8 cellular contexts compared by ENCODE assay signal in the genomic region with DNA sequence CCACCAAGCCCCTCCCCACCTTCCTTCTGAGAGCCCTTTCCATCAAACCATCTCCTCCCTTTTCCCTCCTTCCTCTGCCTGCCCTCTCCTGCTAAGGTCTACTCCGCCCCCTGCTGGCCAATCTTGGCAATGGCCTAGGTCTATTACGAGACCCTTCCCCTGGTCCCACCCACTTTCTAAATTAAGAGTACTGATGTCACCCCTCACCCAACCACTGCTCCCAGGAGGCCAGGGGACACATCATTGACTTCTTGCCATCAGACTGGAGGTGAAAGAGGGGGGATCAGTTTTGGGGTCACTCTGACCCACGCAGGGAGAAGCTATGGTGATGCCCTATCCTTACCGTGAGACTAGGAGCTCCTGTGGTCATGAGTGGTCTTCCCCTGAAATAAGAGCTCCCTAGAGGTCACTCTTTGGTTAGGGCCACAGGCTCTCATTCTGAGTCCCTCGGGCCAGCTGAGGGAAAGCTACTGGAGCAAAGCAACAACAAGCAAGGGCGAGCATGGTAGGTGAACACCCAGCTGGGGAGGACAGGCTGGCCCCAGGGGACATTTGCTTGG. TPM values are rescaled to one million over a fixed set of nuclear protein-coding genes. Genes with fewer than 3 reads are reported as not detected.
DNase-seq lines count a peak whose midpoint lies in the region; ATAC-seq and TF ChIP-seq lines count a peak whose summit lies in the region.

No MANE protein-coding gene starts in this region.

- no peaks in the 10 kb centered on the region for H3F3A ChIP-seq in OCI-LY1 (ENCODE audit: insufficient read depth, low read length)

- no peak overlapping the region for H3K4me3 ChIP-seq in CD4-positive, alpha-beta memory T cell (ENCODE audit: low read length in 2 of 2)
- no peak overlapping the region for H3K4me3 ChIP-seq in Jurkat, Clone E6-1 (ENCODE audit: low read length)
- no peak overlapping the region for H3K4me3 ChIP-seq in OCI-LY1 (ENCODE audit: low read depth, low read length, poor library complexity, severe bottlenecking)

- H2AFZ ChIP-seq in OCI-LY1 (ENCODE audit: low read length) = no peak overlapping the region

- no peaks in the 10 kb centered on the region for H3K9me2 ChIP-seq in OCI-LY1 (ENCODE audit: low read depth, low read length)

- ATAC-seq in natural killer cell (peak; percentile 55 to 73 (median 72)), GM21515 (IDR thresholded peaks at IDR 0.05; ENCODE audit: unreplicated experiment) (no peak)

- H3K27ac ChIP-seq in CD4-positive, alpha-beta memory T cell (ENCODE audit: low read depth, low read length) = no peak overlapping the region
- H3K27ac ChIP-seq in OCI-LY1 (ENCODE audit: low read depth, low read length, poor library complexity, severe bottlenecking) = no peak overlapping the region

- peaks cover 8% of the 10 kb centered on the region for H3K27me3 ChIP-seq in CD4-positive, alpha-beta memory T cell (ENCODE audit: insufficient read depth, low read length)
- H3K27me3 ChIP-seq in OCI-LY1 (ENCODE audit: insufficient read depth, low read length) = no peaks in the 10 kb centered on the region

- POLR2A ChIA-PET in CD4-positive, alpha-beta memory T cell (lab: Charles Lee; ENCODE audit: partially characterized antibody) = no interaction called here

- H3K9me3 ChIP-seq in CD4-positive, alpha-beta memory T cell (ENCODE audit: control insufficient read depth in 1 of 2, low read length in 2 of 2) = no peaks in the 10 kb centered on the region
- H3K9me3 ChIP-seq in OCI-LY1 (ENCODE audit: low read length) = no peaks in the 10 kb centered on the region

- peaks cover 0 to 2% (median 0%) of the 10 kb centered on the region in 8 donors for H3K9me3 Mint-ChIP-seq in CD4-positive, alpha-beta memory T cell
- no peaks in the 10 kb centered on the region for H3K9me3 Mint-ChIP-seq in natural killer cell

- peak; percentile 49 to 72 (median 58) for DNase-seq in CD4-positive, alpha-beta memory T cell
- DNase-seq in Jurkat, Clone E6-1 (ENCODE audit: low read depth, low spot score) = peak; percentile 52
- DNase-seq in activated CD8-positive, alpha-beta memory T cell treated with anti-CD3 and anti-CD28 coated beads, Interleukin-2, amount 50 U/mL, for 4 hours = peak; percentile 75
- peak; percentile 63 to 80 for DNase-seq in erythroblast (lab: John Stamatoyannopoulos, UW)
- DNase-seq in natural killer cell = peak; percentile 58
- peak; percentile 25 to 69 (median 64) for DNase-seq in stimulated activated naive CD4-positive, alpha-beta T cell (lab: John Stamatoyannopoulos, UW)

- no peaks in the 10 kb centered on the region for H3K36me3 ChIP-seq in CD4-positive, alpha-beta memory T cell (ENCODE audit: insufficient read depth, low read length)
- H3K36me3 ChIP-seq in OCI-LY1 (ENCODE audit: insufficient read depth, low read length) = no peaks in the 10 kb centered on the region

- no peak overlapping the region for H3K9ac ChIP-seq in OCI-LY1 (ENCODE audit: low read length)

- H4K20me1 ChIP-seq in OCI-LY1 (ENCODE audit: insufficient read depth, low read length) = no peaks in the 10 kb centered on the region

- H3K4me1 Mint-ChIP-seq in CD4-positive, alpha-beta memory T cell = peaks cover 0 to 19% (median 0%) of the 10 kb centered on the region in 4 donors
- peaks cover 0 to 4% of the 10 kb centered on the region in 2 donors for H3K4me1 Mint-ChIP-seq in natural killer cell

- CTCF ChIA-PET in CD4-positive, alpha-beta memory T cell (lab: Charles Lee; ENCODE audit: partially characterized antibody) = interaction anchor here (0.6 to 5.3 kb wide), 33 partner anchors 10 to 961 kb away, joined by 3 to 64 read pairs (median 4); partner anchors contain the start of genes PGLYRP4, S100A16 and S100A9

- intact Hi-C loops in CD4-positive, alpha-beta memory T cell (cut with micrococcal nuclease) = loop anchor here (1.0 kb wide), 1 partner anchor 143 kb away; no protein-coding TSS in a partner anchor
- intact Hi-C loops in natural killer cell (cut with micrococcal nuclease) = no loop called here

- H3K27ac Mint-ChIP-seq in CD4-positive, alpha-beta memory T cell = peak overlapping the region in 1 of 7 donors; percentile 54
- peak overlapping the region in 1 of 2 donors; percentile 40 for H3K27ac Mint-ChIP-seq in natural killer cell

- no peak overlapping the region for H3K4me2 ChIP-seq in OCI-LY1 (ENCODE audit: low read length)

- H3K4me1 ChIP-seq in CD4-positive, alpha-beta memory T cell (ENCODE audit: insufficient read depth, low read length) = no peaks in the 10 kb centered on the region
- no peaks in the 10 kb centered on the region for H3K4me1 ChIP-seq in OCI-LY1 (ENCODE audit: insufficient read depth, low read length, severe bottlenecking)

- H3K27me3 Mint-ChIP-seq in CD4-positive, alpha-beta memory T cell = peaks cover 10 to 23% of the 10 kb centered on the region in 2 donors
- peaks cover 32 to 34% of the 10 kb centered on the region in 2 donors for H3K27me3 Mint-ChIP-seq in natural killer cell (ENCODE audit: low read depth in 2 of 2)

- no peak for TF ChIP-seq POLR2A in erythroblast (IDR thresholded peaks at IDR 0.05; ENCODE audit: low read length)

- no peaks in the 10 kb centered on the region for H3K36me3 Mint-ChIP-seq in CD4-positive, alpha-beta memory T cell
- H3K36me3 Mint-ChIP-seq in natural killer cell = no peaks in the 10 kb centered on the region

- H3K4me3 Mint-ChIP-seq in CD4-positive, alpha-beta memory T cell = no peak overlapping the region
- H3K4me3 Mint-ChIP-seq in natural killer cell = no peak overlapping the region

- H3K79me2 ChIP-seq in OCI-LY1 (ENCODE audit: insufficient read depth, low read length) = no peaks in the 10 kb centered on the region

- TF ChIP-seq CTCF in OCI-LY1 (IDR thresholded peaks at IDR 0.05; ENCODE audit: low read length) (peak; percentile 94), natural killer cell (IDR thresholded peaks at IDR 0.05) (peak; percentile 84)

RNA-seq across cellular contexts. Expression of gene S100A7, which starts 34.6 kb away (rescaled TPM):
- not detected for total RNA-seq in CD4-positive, alpha-beta memory T cell
- polyA plus RNA-seq in CD4-positive, alpha-beta memory T cell = not detected
- not detected for polyA plus RNA-seq in Jurkat, Clone E6-1 (2012; ENCODE audit: insufficient read depth, insufficient read length)
- not detected for total RNA-seq in natural killer cell

RNA-seq across cellular contexts. Expression of gene S100A6, which starts 40.7 kb away (rescaled TPM):
- total RNA-seq in CD4-positive, alpha-beta memory T cell = 100 to 1,000 TPM; 342 to 356 TPM
- 100 to 1,000 TPM; 848 to 918 TPM for polyA plus RNA-seq in CD4-positive, alpha-beta memory T cell
- not detected for polyA plus RNA-seq in Jurkat, Clone E6-1 (2012; ENCODE audit: insufficient read depth, insufficient read length)
- 100 to 1,000 TPM; 174 to 261 (median 245) TPM for total RNA-seq in natural killer cell

RNA-seq across cellular contexts. Expression of gene S100A5, which starts 45.7 kb away (rescaled TPM):
- total RNA-seq in CD4-positive, alpha-beta memory T cell = 1 to 10 TPM in 1 of 2 experiments, under 1 TPM in 1; 0.93 to 1.8 TPM
- polyA plus RNA-seq in CD4-positive, alpha-beta memory T cell = 1 to 10 TPM in 1 of 2 donors, not detected in 1; 1.5 TPM
- polyA plus RNA-seq in Jurkat, Clone E6-1 (2012; ENCODE audit: insufficient read depth, insufficient read length) = 1.8 TPM
- not detected for total RNA-seq in natural killer cell

RNA-seq across cellular contexts. Expression of gene S100A4, which starts 50.5 kb away (rescaled TPM):
- total RNA-seq in CD4-positive, alpha-beta memory T cell = 100 to 1,000 TPM; 329 to 346 TPM
- 1,000 to 10,000 TPM; 2,886 to 3,815 TPM for polyA plus RNA-seq in CD4-positive, alpha-beta memory T cell
- polyA plus RNA-seq in Jurkat, Clone E6-1 (2012; ENCODE audit: insufficient read depth, insufficient read length) = 41.9 TPM
- total RNA-seq in natural killer cell = 100 to 1,000 TPM; 509 to 689 (median 597) TPM

RNA-seq across cellular contexts. Expression of gene S100A3, which starts 54.0 kb away (rescaled TPM):
- not detected for total RNA-seq in CD4-positive, alpha-beta memory T cell
- not detected for polyA plus RNA-seq in CD4-positive, alpha-beta memory T cell
- polyA plus RNA-seq in Jurkat, Clone E6-1 (2012; ENCODE audit: insufficient read depth, insufficient read length) = not detected
- not detected for total RNA-seq in natural killer cell
